ENCODE assay signal across 1 cellular context in genomic region chr9:98481676-98482075, GRCh38.
TF ChIP-seq lines count a peak whose summit lies in the region.

No MANE protein-coding gene starts in this region.

TF ChIP-seq in K562, 482 proteins besides CTCF, POLR2A, EP300 and RAD21:
- TF ChIP-seq CHD2 (IDR thresholded peaks at IDR 0.05; ENCODE audit: low read depth, low read length) (no peak), PHF20 (IDR thresholded peaks at IDR 0.05; ENCODE audit: partially characterized antibody) (no peak), ILK (tag; IDR thresholded peaks at IDR 0.05; ENCODE audit: borderline replicate concordance, low read depth) (no peak), MXD1 (CRISPR knock-in tag; IDR thresholded peaks at IDR 0.05; ENCODE audit: borderline replicate concordance, poor library complexity, severe bottlenecking) (no peak), ZNF24 (IDR thresholded peaks at IDR 0.05) (0 out of 2 replicates have a peak, but pooled peaks have one; percentile 33), NR2C2 (CRISPR knock-in tag; IDR thresholded peaks at IDR 0.05) (no peak), NR2C2 (tag; IDR thresholded peaks at IDR 0.05) (no peak), FIP1L1 (IDR thresholded peaks at IDR 0.05; ENCODE audit: low read depth, low read length, poor library complexity, severe bottlenecking) (no peak)
